1 cellular context compared by ENCODE assay signal in the genomic region with DNA sequence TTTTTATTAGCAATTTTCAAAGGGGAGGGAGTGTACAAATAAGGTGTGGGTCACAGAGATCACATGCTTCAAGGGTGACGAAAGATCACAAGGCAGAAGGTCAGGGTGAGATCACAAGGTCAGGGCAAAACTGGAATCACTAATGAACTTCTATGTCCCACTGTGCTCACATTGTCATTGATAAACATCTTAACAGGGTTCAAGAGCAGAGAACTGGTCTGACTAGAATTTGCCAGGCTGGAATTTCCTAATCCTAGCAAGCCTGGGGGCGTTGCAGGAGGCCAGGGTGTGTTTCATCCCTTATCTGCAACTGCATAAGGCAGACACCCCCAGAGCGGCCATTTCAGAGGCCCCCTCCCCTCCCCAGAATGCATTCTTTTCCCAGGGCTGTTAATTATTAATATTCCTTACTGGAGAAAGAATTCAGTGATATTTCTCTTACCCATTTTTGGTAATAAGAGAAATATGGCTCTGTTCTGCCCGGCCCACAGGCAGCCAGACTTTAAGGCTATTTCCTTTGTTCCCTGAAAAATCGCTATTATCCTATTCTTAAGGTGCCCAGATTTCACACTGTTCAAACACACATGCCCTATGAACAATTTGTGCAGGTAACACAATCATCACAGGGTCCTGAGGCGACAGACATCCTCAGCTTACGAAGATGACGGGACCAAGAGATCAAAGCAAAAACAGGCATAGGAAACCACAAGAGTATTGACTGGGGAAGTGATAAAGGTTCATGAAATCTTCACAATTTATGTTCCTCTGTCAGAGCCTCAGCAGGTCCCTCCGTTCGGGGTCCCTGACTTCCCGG.
A peak's percentile ranks its signal among the peaks of the same experiment; 100 is the strongest.
TF ChIP-seq lines count a peak whose summit lies in the region.
"Not testable (repeated sequence)": the region's sequence is repeated elsewhere in the genome, so short reads cannot be mapped to it uniquely, and the experiment has no call there.

No MANE protein-coding gene starts in this region.

TF ChIP-seq in HepG2, 621 proteins besides CTCF, POLR2A, EP300 and RAD21 (continues in another document):
- TF ChIP-seq CBX5 (CRISPR knock-in tag; IDR thresholded peaks at IDR 0.05; ENCODE audit: borderline replicate concordance) (peak; percentile 79; the same call in 1 of the 2 replicates), YY1 (IDR thresholded peaks at IDR 0.05; ENCODE audit: insufficient read depth, insufficient replicate concordance, low read depth, low read length) (peak; percentile 33), ZSCAN31 (CRISPR knock-in tag; IDR thresholded peaks at IDR 0.05; ENCODE audit: low read depth) (peak; percentile 71), ZMYM4 (CRISPR knock-in tag; IDR thresholded peaks at IDR 0.05) (peak; percentile 77; the same call in 1 of the 2 replicates), DMAP1 (CRISPR knock-in tag; IDR thresholded peaks at IDR 0.05) (0 out of 2 replicates have a peak, but pooled peaks have one; percentile 47), TCF7L2 (IDR thresholded peaks at IDR 0.05; ENCODE audit: low read depth, low read length) (peak; percentile 75), NONO (CRISPR knock-in tag; conservative IDR thresholded peaks at IDR 0.05) (peak; percentile 35; the same call in 1 of the 2 replicates), ETV5 (CRISPR knock-in tag; IDR thresholded peaks at IDR 0.05; ENCODE audit: borderline replicate concordance) (peak; percentile 32; the same call in 1 of the 2 replicates), ZFP82 (CRISPR knock-in tag; IDR thresholded peaks at IDR 0.05; ENCODE audit: borderline replicate concordance) (0 out of 2 replicates have a peak, but pooled peaks have one; percentile 39), YEATS2 (CRISPR knock-in tag; IDR thresholded peaks at IDR 0.05; ENCODE audit: borderline replicate concordance) (peak; percentile 16; the same call in 1 of the 2 replicates), ZNF747 (CRISPR knock-in tag; IDR thresholded peaks at IDR 0.05; ENCODE audit: borderline replicate concordance) (peak; percentile 47; the same call in 1 of the 2 replicates), SALL1 (CRISPR knock-in tag; IDR thresholded peaks at IDR 0.05) (peak; percentile 76), SOX6 (CRISPR knock-in tag; IDR thresholded peaks at IDR 0.05) (peak; percentile 91), SP5 (CRISPR knock-in tag; IDR thresholded peaks at IDR 0.05; ENCODE audit: borderline replicate concordance, low read depth) (peak; percentile 76; the same call in 1 of the 2 replicates), POLR2G (IDR thresholded peaks at IDR 0.05; ENCODE audit: low read depth, low read length) (peak; percentile 52; the same call in 1 of the 2 replicates), FOSL2 (CRISPR knock-in tag; IDR thresholded peaks at IDR 0.05) (peak; percentile 85), HDAC1 (CRISPR knock-in tag; IDR thresholded peaks at IDR 0.05) (peak; percentile 61), LCORL (CRISPR knock-in tag; IDR thresholded peaks at IDR 0.05) (peak; percentile 73; the same call in 1 of the 2 replicates), MIXL1 (CRISPR knock-in tag; IDR thresholded peaks at IDR 0.05) (peak; percentile 84; the same call in 1 of the 2 replicates), ATF1 (CRISPR knock-in tag; IDR thresholded peaks at IDR 0.05) (0 out of 2 replicates have a peak, but pooled peaks have one; percentile 26), FOSL1 (CRISPR knock-in tag; IDR thresholded peaks at IDR 0.05; ENCODE audit: borderline replicate concordance) (peak; percentile 22; the same call in 1 of the 2 replicates), ZFY (CRISPR knock-in tag; IDR thresholded peaks at IDR 0.05) (0 out of 2 replicates have a peak, but pooled peaks have one; percentile 2), SOX5 (CRISPR knock-in tag; IDR thresholded peaks at IDR 0.05; ENCODE audit: borderline replicate concordance) (peak; percentile 88), KMT2B (CRISPR knock-in tag; IDR thresholded peaks at IDR 0.05) (0 out of 2 replicates have a peak, but pooled peaks have one; percentile 39), ZNF331 (CRISPR knock-in tag; IDR thresholded peaks at IDR 0.05) (peak; percentile 65), TBX3 (IDR thresholded peaks at IDR 0.05; ENCODE audit: borderline replicate concordance) (peak; percentile 87)
- TF ChIP-seq, protein P1, sequence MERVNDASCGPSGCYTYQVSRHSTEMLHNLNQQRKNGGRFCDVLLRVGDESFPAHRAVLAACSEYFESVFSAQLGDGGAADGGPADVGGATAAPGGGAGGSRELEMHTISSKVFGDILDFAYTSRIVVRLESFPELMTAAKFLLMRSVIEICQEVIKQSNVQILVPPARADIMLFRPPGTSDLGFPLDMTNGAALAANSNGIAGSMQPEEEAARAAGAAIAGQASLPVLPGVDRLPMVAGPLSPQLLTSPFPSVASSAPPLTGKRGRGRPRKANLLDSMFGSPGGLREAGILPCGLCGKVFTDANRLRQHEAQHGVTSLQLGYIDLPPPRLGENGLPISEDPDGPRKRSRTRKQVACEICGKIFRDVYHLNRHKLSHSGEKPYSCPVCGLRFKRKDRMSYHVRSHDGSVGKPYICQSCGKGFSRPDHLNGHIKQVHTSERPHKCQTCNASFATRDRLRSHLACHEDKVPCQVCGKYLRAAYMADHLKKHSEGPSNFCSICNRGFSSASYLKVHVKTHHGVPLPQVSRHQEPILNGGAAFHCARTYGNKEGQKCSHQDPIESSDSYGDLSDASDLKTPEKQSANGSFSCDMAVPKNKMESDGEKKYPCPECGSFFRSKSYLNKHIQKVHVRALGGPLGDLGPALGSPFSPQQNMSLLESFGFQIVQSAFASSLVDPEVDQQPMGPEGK (CRISPR knock-in tag; IDR thresholded peaks at IDR 0.05): peak; percentile 98
- TF ChIP-seq, protein P2, sequence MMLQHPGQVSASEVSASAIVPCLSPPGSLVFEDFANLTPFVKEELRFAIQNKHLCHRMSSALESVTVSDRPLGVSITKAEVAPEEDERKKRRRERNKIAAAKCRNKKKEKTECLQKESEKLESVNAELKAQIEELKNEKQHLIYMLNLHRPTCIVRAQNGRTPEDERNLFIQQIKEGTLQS (CRISPR knock-in tag; IDR thresholded peaks at IDR 0.05): peak; percentile 93
- not testable (repeated sequence) for TF ChIP-seq NONO, SOX6, LCORL (IDR thresholded peaks at IDR 0.05)
- TF ChIP-seq, protein P3, sequence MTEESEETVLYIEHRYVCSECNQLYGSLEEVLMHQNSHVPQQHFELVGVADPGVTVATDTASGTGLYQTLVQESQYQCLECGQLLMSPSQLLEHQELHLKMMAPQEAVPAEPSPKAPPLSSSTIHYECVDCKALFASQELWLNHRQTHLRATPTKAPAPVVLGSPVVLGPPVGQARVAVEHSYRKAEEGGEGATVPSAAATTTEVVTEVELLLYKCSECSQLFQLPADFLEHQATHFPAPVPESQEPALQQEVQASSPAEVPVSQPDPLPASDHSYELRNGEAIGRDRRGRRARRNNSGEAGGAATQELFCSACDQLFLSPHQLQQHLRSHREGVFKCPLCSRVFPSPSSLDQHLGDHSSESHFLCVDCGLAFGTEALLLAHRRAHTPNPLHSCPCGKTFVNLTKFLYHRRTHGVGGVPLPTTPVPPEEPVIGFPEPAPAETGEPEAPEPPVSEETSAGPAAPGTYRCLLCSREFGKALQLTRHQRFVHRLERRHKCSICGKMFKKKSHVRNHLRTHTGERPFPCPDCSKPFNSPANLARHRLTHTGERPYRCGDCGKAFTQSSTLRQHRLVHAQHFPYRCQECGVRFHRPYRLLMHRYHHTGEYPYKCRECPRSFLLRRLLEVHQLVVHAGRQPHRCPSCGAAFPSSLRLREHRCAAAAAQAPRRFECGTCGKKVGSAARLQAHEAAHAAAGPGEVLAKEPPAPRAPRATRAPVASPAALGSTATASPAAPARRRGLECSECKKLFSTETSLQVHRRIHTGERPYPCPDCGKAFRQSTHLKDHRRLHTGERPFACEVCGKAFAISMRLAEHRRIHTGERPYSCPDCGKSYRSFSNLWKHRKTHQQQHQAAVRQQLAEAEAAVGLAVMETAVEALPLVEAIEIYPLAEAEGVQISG (CRISPR knock-in tag; IDR thresholded peaks at IDR 0.05): peak; percentile 39; the same call in 1 of the 2 replicates
- TF ChIP-seq, protein P4, sequence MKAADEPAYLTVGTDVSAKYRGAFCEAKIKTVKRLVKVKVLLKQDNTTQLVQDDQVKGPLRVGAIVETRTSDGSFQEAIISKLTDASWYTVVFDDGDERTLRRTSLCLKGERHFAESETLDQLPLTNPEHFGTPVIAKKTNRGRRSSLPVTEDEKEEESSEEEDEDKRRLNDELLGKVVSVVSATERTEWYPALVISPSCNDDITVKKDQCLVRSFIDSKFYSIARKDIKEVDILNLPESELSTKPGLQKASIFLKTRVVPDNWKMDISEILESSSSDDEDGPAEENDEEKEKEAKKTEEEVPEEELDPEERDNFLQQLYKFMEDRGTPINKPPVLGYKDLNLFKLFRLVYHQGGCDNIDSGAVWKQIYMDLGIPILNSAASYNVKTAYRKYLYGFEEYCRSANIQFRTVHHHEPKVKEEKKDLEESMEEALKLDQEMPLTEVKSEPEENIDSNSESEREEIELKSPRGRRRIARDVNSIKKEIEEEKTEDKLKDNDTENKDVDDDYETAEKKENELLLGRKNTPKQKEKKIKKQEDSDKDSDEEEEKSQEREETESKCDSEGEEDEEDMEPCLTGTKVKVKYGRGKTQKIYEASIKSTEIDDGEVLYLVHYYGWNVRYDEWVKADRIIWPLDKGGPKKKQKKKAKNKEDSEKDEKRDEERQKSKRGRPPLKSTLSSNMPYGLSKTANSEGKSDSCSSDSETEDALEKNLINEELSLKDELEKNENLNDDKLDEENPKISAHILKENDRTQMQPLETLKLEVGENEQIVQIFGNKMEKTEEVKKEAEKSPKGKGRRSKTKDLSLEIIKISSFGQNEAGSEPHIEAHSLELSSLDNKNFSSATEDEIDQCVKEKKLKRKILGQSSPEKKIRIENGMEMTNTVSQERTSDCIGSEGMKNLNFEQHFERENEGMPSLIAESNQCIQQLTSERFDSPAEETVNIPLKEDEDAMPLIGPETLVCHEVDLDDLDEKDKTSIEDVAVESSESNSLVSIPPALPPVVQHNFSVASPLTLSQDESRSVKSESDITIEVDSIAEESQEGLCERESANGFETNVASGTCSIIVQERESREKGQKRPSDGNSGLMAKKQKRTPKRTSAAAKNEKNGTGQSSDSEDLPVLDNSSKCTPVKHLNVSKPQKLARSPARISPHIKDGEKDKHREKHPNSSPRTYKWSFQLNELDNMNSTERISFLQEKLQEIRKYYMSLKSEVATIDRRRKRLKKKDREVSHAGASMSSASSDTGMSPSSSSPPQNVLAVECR (CRISPR knock-in tag; IDR thresholded peaks at IDR 0.05; ENCODE audit: borderline replicate concordance): peak; percentile 55; the same call in 1 of the 2 replicates
- TF ChIP-seq, protein P5, sequence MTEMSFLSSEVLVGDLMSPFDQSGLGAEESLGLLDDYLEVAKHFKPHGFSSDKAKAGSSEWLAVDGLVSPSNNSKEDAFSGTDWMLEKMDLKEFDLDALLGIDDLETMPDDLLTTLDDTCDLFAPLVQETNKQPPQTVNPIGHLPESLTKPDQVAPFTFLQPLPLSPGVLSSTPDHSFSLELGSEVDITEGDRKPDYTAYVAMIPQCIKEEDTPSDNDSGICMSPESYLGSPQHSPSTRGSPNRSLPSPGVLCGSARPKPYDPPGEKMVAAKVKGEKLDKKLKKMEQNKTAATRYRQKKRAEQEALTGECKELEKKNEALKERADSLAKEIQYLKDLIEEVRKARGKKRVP (CRISPR knock-in tag; IDR thresholded peaks at IDR 0.05): peak in 1 of 2 experiments; percentile 77; a peak in 2 of 4 replicates
- TF ChIP-seq, protein P6, sequence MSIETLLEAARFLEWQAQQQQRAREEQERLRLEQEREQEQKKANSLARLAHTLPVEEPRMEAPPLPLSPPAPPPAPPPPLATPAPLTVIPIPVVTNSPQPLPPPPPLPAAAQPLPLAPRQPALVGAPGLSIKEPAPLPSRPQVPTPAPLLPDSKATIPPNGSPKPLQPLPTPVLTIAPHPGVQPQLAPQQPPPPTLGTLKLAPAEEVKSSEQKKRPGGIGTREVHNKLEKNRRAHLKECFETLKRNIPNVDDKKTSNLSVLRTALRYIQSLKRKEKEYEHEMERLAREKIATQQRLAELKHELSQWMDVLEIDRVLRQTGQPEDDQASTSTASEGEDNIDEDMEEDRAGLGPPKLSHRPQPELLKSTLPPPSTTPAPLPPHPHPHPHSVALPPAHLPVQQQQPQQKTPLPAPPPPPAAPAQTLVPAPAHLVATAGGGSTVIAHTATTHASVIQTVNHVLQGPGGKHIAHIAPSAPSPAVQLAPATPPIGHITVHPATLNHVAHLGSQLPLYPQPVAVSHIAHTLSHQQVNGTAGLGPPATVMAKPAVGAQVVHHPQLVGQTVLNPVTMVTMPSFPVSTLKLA (IDR thresholded peaks at IDR 0.05): 0 out of 2 replicates have a peak, but pooled peaks have one; percentile 17
- TF ChIP-seq, protein P7, sequence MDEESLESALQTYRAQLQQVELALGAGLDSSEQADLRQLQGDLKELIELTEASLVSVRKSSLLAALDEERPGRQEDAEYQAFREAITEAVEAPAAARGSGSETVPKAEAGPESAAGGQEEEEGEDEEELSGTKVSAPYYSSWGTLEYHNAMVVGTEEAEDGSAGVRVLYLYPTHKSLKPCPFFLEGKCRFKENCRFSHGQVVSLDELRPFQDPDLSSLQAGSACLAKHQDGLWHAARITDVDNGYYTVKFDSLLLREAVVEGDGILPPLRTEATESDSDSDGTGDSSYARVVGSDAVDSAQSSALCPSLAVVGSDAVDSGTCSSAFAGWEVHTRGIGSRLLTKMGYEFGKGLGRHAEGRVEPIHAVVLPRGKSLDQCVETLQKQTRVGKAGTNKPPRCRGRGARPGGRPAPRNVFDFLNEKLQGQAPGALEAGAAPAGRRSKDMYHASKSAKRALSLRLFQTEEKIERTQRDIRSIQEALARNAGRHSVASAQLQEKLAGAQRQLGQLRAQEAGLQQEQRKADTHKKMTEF (CRISPR knock-in tag; IDR thresholded peaks at IDR 0.05): peak; percentile 80
- TF ChIP-seq, protein P8, sequence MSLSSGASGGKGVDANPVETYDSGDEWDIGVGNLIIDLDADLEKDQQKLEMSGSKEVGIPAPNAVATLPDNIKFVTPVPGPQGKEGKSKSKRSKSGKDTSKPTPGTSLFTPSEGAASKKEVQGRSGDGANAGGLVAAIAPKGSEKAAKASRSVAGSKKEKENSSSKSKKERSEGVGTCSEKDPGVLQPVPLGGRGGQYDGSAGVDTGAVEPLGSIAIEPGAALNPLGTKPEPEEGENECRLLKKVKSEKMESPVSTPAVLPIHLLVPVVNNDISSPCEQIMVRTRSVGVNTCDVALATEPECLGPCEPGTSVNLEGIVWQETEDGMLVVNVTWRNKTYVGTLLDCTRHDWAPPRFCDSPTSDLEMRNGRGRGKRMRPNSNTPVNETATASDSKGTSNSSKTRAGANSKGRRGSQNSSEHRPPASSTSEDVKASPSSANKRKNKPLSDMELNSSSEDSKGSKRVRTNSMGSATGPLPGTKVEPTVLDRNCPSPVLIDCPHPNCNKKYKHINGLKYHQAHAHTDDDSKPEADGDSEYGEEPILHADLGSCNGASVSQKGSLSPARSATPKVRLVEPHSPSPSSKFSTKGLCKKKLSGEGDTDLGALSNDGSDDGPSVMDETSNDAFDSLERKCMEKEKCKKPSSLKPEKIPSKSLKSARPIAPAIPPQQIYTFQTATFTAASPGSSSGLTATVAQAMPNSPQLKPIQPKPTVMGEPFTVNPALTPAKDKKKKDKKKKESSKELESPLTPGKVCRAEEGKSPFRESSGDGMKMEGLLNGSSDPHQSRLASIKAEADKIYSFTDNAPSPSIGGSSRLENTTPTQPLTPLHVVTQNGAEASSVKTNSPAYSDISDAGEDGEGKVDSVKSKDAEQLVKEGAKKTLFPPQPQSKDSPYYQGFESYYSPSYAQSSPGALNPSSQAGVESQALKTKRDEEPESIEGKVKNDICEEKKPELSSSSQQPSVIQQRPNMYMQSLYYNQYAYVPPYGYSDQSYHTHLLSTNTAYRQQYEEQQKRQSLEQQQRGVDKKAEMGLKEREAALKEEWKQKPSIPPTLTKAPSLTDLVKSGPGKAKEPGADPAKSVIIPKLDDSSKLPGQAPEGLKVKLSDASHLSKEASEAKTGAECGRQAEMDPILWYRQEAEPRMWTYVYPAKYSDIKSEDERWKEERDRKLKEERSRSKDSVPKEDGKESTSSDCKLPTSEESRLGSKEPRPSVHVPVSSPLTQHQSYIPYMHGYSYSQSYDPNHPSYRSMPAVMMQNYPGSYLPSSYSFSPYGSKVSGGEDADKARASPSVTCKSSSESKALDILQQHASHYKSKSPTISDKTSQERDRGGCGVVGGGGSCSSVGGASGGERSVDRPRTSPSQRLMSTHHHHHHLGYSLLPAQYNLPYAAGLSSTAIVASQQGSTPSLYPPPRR (CRISPR knock-in tag; IDR thresholded peaks at IDR 0.05; ENCODE audit: borderline replicate concordance): peak; percentile 83
